12 cellular contexts compared by ENCODE assay signal in genomic region chr2:206981089-206981674, GRCh38. TPM values are rescaled to one million over a fixed set of nuclear protein-coding genes. Genes with fewer than 3 reads are reported as not detected.
DNase-seq lines count a peak whose midpoint lies in the region; ATAC-seq, FAIRE-seq and TF ChIP-seq lines count a peak whose summit lies in the region.
"Had no signal": no experiment of that assay in that cellular context is flagged by ENCODE, and none has a peak within 500 bp of the region (broad histone marks: within the 10 kb centered on the region; RNA-seq: fewer than 3 reads in every experiment).

No MANE protein-coding gene starts in this region.

- H3K18ac ChIP-seq in H1 (ENCODE audit: extremely low read depth, low read length) = no peak overlapping the region

- H3K23ac ChIP-seq in H1 (ENCODE audit: insufficient read length) = no peak overlapping the region

- TF ChIP-seq CTCF in H1 (IDR thresholded peaks at IDR 0.05; ENCODE audit: control extremely low read depth in 1 of 3, insufficient read depth in 1 of 3, low read depth in 1 of 3, low read length in 3 of 3) (no peak), testis (IDR thresholded peaks at IDR 0.05) (no peak)

- H3K36me3 ChIP-seq in H1 (ENCODE audit: control insufficient read depth in 2 of 4, insufficient read depth in 4 of 4, low read length in 3 of 4) (no peaks in the 10 kb centered on the region), testis (ENCODE audit: low read depth, missing control alignments) (no peaks in the 10 kb centered on the region)
- H3K36me3 ChIP-seq: BLaER1, SJCRH30 had no signal

- no peak overlapping the region for H3K4me3 ChIP-seq in H1 (ENCODE audit: extremely low read depth in 1 of 4, insufficient read depth in 2 of 4, low read depth in 3 of 4, low read length in 4 of 4)
- no peak overlapping the region for H3K4me3 ChIP-seq in testis
- H3K4me3 ChIP-seq: BLaER1, SJCRH30 had no signal

- no peak overlapping the region for H2BK15ac ChIP-seq in H1 (ENCODE audit: low read length)

- H2BK5ac ChIP-seq in H1 (ENCODE audit: low read depth, low read length) = no peak overlapping the region

- no peaks in the 10 kb centered on the region for H3K23me2 ChIP-seq in H1 (ENCODE audit: low read depth, low read length)

- H3K4me2 ChIP-seq in H1 (ENCODE audit: insufficient read depth in 1 of 2, low read depth in 2 of 2, low read length in 2 of 2) = no peak overlapping the region
- H3K4me2 ChIP-seq: BLaER1 had no signal

- TF ChIP-seq RAD21 in H1 (IDR thresholded peaks at IDR 0.05 in 1 of 2, conservative IDR thresholded peaks at IDR 0.05 in 1 of 2; ENCODE audit: low read depth in 2 of 2, low read length in 2 of 2) = no peak

- DNase-seq in Right ventricle myocardium superior (no peak), Right ventricle myocardium inferior (ENCODE audit: missing footprints) (no peak), NCI-H446 treated with DMSO at 0.1 percent for 48 hours (lab: John Stamatoyannopoulos, UW) (peak; percentile 98), H1 (ENCODE audit: low read depth in 1 of 2, low spot score in 2 of 2) (no peak), retina (peak; percentile 34), testis (no peak), SW480 (ENCODE audit: low spot score) (no peak)

- H2BK120ac ChIP-seq in H1 (replicated peaks; ENCODE audit: low read depth, low read length) = no peak overlapping the region

- ATAC-seq in Right ventricle myocardium superior (ENCODE audit: poor library complexity) (peak; percentile 42), Right ventricle myocardium inferior (no peak), HG02884 (IDR thresholded peaks at IDR 0.05; ENCODE audit: unreplicated experiment) (no peak)

- CTCF ChIA-PET in H1 (lab: Charles Lee; ENCODE audit: partially characterized antibody) = interaction anchor here (0.6 to 7.1 kb wide), 23 partner anchors 7 to 522 kb away, joined by 3 to 56 read pairs (median 5); no protein-coding TSS in a partner anchor

- H3K9ac ChIP-seq in H1 (replicated peaks in 1 of 4; ENCODE audit: extremely low read depth in 1 of 4, low read depth in 3 of 4, low read length in 3 of 4) = no peak overlapping the region
- H3K9ac ChIP-seq: BLaER1 had no signal

- H3K14ac ChIP-seq in H1 (ENCODE audit: insufficient read length) = no peak overlapping the region

- H3K79me1 ChIP-seq in H1 (ENCODE audit: low read depth, low read length) = no peaks in the 10 kb centered on the region

- no peak overlapping the region for H4K8ac ChIP-seq in H1 (ENCODE audit: extremely low read depth, insufficient read depth, low read length)

- 86% methylated on average over 12 of the region's 12 CpGs; no CpG with 5 or more reads in 1 of the 2 experiments for WGBS in H1 (ENCODE audit: extremely low coverage in 1 of 2, insufficient coverage in 1 of 2, insufficient read length in 1 of 2, insufficient replicate concordance in 2 of 2, low coverage in 1 of 2, low lambda C conversion rate in 2 of 2, missing lambda C conversion rate in 1 of 2), 2 experiments
- WGBS in testis, 2 donors = 67 to 78% methylated on average over 12 of the region's 12 CpGs

- peak overlapping the region; percentile 62 for H2BK20ac ChIP-seq in H1 (ENCODE audit: low read length)

- H3K4ac ChIP-seq in H1 (replicated peaks; ENCODE audit: insufficient read length, low read depth, low read length) = no peak overlapping the region

- H2BK12ac ChIP-seq in H1 (ENCODE audit: low read depth, low read length) = 0 out of 2 replicates have a peak overlapping the region, but pooled peaks have one; percentile 31

- no peaks in the 10 kb centered on the region for H3K27me3 ChIP-seq in H1 (replicated peaks in 1 of 4; ENCODE audit: control insufficient read depth in 3 of 4, extremely low read depth in 1 of 4, insufficient read depth in 3 of 4, low read length in 3 of 4)
- no peaks in the 10 kb centered on the region for H3K27me3 ChIP-seq in testis
- H3K27me3 ChIP-seq: BLaER1, SJCRH30 had no signal

- H3K9me3 ChIP-seq in H1 (ENCODE audit: insufficient read depth in 2 of 2, low read depth in 1 of 2, low read length in 1 of 2) = no peaks in the 10 kb centered on the region
- no peaks in the 10 kb centered on the region for H3K9me3 ChIP-seq in testis
- H3K9me3 ChIP-seq: BLaER1, SJCRH30 had no signal

- FAIRE-seq in H1 (lab: Jason Lieb, UNC) = no peak
- FAIRE-seq: G401.6 had no signal

- no peaks in the 10 kb centered on the region for H3K79me2 ChIP-seq in H1 (ENCODE audit: control insufficient read depth in 1 of 2, insufficient read depth in 2 of 2, low read length in 2 of 2)

- H3K56ac ChIP-seq in H1 (replicated peaks; ENCODE audit: insufficient read length, low read depth, low read length) = no peak overlapping the region

- no peak overlapping the region for H4K5ac ChIP-seq in H1 (ENCODE audit: insufficient read length, low read depth, low read length)

- TF ChIP-seq EP300 in H1 (IDR thresholded peaks at IDR 0.05; ENCODE audit: borderline replicate concordance in 1 of 2, low read depth in 2 of 2, low read length in 2 of 2) = no peak

- peaks cover 0 to 13% (median 12%) of the 10 kb centered on the region in 4 experiments; a peak in 5 of 7 replicates for H3K4me1 ChIP-seq in H1 (replicated peaks in 1 of 4; ENCODE audit: control insufficient read depth in 3 of 4, insufficient read depth in 4 of 4, low read length in 3 of 4)
- H3K4me1 ChIP-seq in testis = peaks cover 5% of the 10 kb centered on the region
- H3K4me1 ChIP-seq: BLaER1, SJCRH30 had no signal

- no peak overlapping the region for H3K27ac ChIP-seq in H1 (ENCODE audit: low read depth, low read length)
- no peak overlapping the region for H3K27ac ChIP-seq in testis
- H3K27ac ChIP-seq: BLaER1, SJCRH30 had no signal

- H4K20me1 ChIP-seq in H1 (replicated peaks in 1 of 2; ENCODE audit: control insufficient read depth in 1 of 2, insufficient read depth in 2 of 2, low read length in 2 of 2) = no peaks in the 10 kb centered on the region
- H4K20me1 ChIP-seq: BLaER1 had no signal

- no peak overlapping the region for H2AFZ ChIP-seq in H1 (ENCODE audit: low read length)

- H4K91ac ChIP-seq in H1 (replicated peaks; ENCODE audit: insufficient read length, low read length) = no peak overlapping the region

- H2AK5ac ChIP-seq in H1 (ENCODE audit: low read depth, low read length) = peak overlapping the region; percentile 41; the same call in 1 of the 2 replicates

- POLR2A ChIA-PET in H1 (lab: Charles Lee; ENCODE audit: partially characterized antibody) = no interaction called here

- TF ChIP-seq POLR2A in H1 (IDR thresholded peaks at IDR 0.05; ENCODE audit: control extremely low read depth in 1 of 2, low read depth in 2 of 2, low read length in 2 of 2) (no peak), testis (IDR thresholded peaks at IDR 0.05) (no peak)

- intact Hi-C loops in Right ventricle myocardium superior (cut with DNase I) (loop anchor here (10.0 kb wide), 1 partner anchor 184 kb away; the partner anchor contains the start of gene KLF7), Right ventricle myocardium inferior (cut with DNase I) (loop anchor here (1.0 to 5.0 kb wide), 3 partner anchors 180 to 494 kb away; no protein-coding TSS in a partner anchor), testis (cut with DNase I; ENCODE audit: low total_unique reads) (loop anchor here (5.0 kb wide), 1 partner anchor 491 kb away; no protein-coding TSS in a partner anchor)

TF ChIP-seq in H1, 55 proteins besides CTCF, POLR2A, EP300 and RAD21:
- no peak for TF ChIP-seq TAF1 (IDR thresholded peaks at IDR 0.05; ENCODE audit: low read depth, low read length)

RNA-seq across cellular contexts. Expression of gene CPO, which starts 41.9 kb away (rescaled TPM):
- total RNA-seq in Right ventricle myocardium superior = not detected
- 0.73 TPM for total RNA-seq in Right ventricle myocardium inferior
- total RNA-seq in H1 (2021; fragmentation: NEBNext Ultra II Directional; extraction: Animal tissue kit (Norgen Biotek cat#: 25700)) = 1.3 and 1.9 TPM in 2 replicates
- polyA plus RNA-seq in H1 (2011; rRNA removed) = 0.50 and 1.3 TPM in 2 replicates
- polyA plus RNA-seq in H1 (2011; cell fraction: cytosol; rRNA removed) = 1.1 TPM
- polyA plus RNA-seq in H1 (2011; cell fraction: nucleus; rRNA removed) = 1.4 TPM
- 0.79 to 1.4 TPM (median 1.1 TPM) in 4 replicates for polyA plus RNA-seq in H1 (2012, experiment 1 of 2)
- polyA plus RNA-seq in H1 (2012, experiment 2 of 2) = 0.14 TPM
- polyA plus RNA-seq in H1 (2013, experiment 1 of 2) = 0.51 TPM
- 0.50 TPM for polyA plus RNA-seq in H1 (2013, experiment 2 of 2)
- polyA minus RNA-seq in H1 (2011; rRNA and poly(A)+ RNA removed) = 1.3 and 1.5 TPM in 2 replicates
- not detected for polyA minus RNA-seq in H1 (2011; cell fraction: cytosol; rRNA and poly(A)+ RNA removed)
- polyA minus RNA-seq in H1 (2011; cell fraction: nucleus; rRNA and poly(A)+ RNA removed) = 0.90 TPM
- total RNA-seq in testis = under 1 TPM; 0.43 to 0.71 TPM
- polyA plus RNA-seq in testis (ENCODE audit: insufficient read depth, low read depth, low replicate concordance) = 0.90 TPM
- total RNA-seq: A172, SJCRH30 had no signal

Comparison
In these comparisons a context has a peak if more than half of its experiments do, and no peak if none do; other contexts are left out.
1. DNase-seq: peak in NCI-H446 treated with DMSO at 0.1 percent for 48 hours (single experiment) and retina (single experiment); none in Right ventricle myocardium superior (single experiment), Right ventricle myocardium inferior (single experiment), H1 (0 of 2), testis (single experiment) and SW480 (single experiment).